Comparison of ENCODE assay signal across 28 cellular contexts in the genomic region with DNA sequence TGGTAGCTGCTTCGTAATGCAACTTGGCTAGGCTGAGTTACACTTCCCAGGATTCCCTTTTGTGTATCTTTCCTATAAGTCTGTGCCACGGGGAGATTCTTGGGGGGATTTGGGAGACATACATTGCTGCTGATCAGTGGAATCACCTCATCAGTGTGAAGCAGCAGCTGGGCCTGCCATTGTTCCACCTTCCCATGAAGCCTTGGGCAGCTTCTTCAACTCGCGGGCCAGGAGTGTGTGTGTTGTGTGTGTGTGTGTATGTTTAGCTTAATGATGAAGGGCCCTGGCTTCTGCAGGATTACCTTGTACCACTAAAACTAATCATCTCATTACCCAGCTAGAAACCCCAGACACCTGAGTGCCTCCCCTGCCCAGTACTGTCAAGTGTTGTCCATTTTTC. TPM values are rescaled to one million over a fixed set of nuclear protein-coding genes. Genes with fewer than 3 reads are reported as not detected.
DNase-seq lines count a peak whose midpoint lies in the region; ATAC-seq and TF ChIP-seq lines count a peak whose summit lies in the region.
"Had no signal": no experiment of that assay in that cellular context is flagged by ENCODE, and none has a peak within 500 bp of the region (broad histone marks: within the 10 kb centered on the region; RNA-seq: fewer than 3 reads in every experiment).

No MANE protein-coding gene starts in this region.

- H3K36me3 ChIP-seq in thyroid gland = no peaks in the 10 kb centered on the region
- no peaks in the 10 kb centered on the region for H3K36me3 ChIP-seq in heart left ventricle

- peak overlapping the region; percentile 12 for H3K27ac ChIP-seq in caudate nucleus (ENCODE audit: low read depth, low read length)
- no peak overlapping the region for H3K27ac ChIP-seq in thyroid gland
- H3K27ac ChIP-seq in heart left ventricle = peak overlapping the region in 1 of 12 donors; percentile 81
- H3K27ac ChIP-seq: 22Rv1, A549 had no signal

- H3K9me3 Mint-ChIP-seq in activated CD4-positive, alpha-beta T cell treated with anti-CD3 and anti-CD28 coated beads, Interleukin-2, amount 10 ng/mL, durations not matched to agents 24 days and 14 days = peaks cover 35% of the 10 kb centered on the region

- H3K9me3 ChIP-seq in thyroid gland (no peaks in the 10 kb centered on the region), heart left ventricle (peaks cover 0 to 24% (median 11%) of the 10 kb centered on the region in 12 donors)

- no peak overlapping the region for H3K27ac Mint-ChIP-seq in activated CD4-positive, alpha-beta T cell treated with anti-CD3 and anti-CD28 coated beads, Interleukin-2, amount 10 ng/mL, durations not matched to agents 24 days and 14 days
- H3K27ac Mint-ChIP-seq: B cell; CD4-positive, alpha-beta memory T cell; CD4-positive, CD25-positive, alpha-beta regulatory T cell had no signal

- 94 to 95% methylated on average over 4 of the region's 4 CpGs for WGBS in thyroid gland, 2 donors
- WGBS in heart left ventricle, 4 donors = 88 to 93% (median 89%) methylated on average over 4 of the region's 4 CpGs

- H3K27me3 Mint-ChIP-seq in activated CD4-positive, alpha-beta T cell treated with anti-CD3 and anti-CD28 coated beads, Interleukin-2, amount 10 ng/mL, durations not matched to agents 24 days and 14 days = peaks cover 22% of the 10 kb centered on the region

- no peaks in the 10 kb centered on the region for H3K36me3 Mint-ChIP-seq in activated CD4-positive, alpha-beta T cell treated with anti-CD3 and anti-CD28 coated beads, Interleukin-2, amount 10 ng/mL, durations not matched to agents 24 days and 14 days (ENCODE audit: low read depth)
- H3K36me3 Mint-ChIP-seq: CD4-positive, CD25-positive, alpha-beta regulatory T cell had no signal

- H3K4me3 ChIP-seq in thyroid gland (replicated peaks in 1 of 3) (no peak overlapping the region), heart left ventricle (no peak overlapping the region)
- H3K4me3 ChIP-seq: A549, GM12878 had no signal

- H3K4me3 Mint-ChIP-seq in activated CD4-positive, alpha-beta T cell treated with anti-CD3 and anti-CD28 coated beads, Interleukin-2, amount 10 ng/mL, durations not matched to agents 24 days and 14 days = no peak overlapping the region
- H3K4me3 Mint-ChIP-seq: B cell; CD4-positive, alpha-beta memory T cell; CD4-positive, CD25-positive, alpha-beta regulatory T cell had no signal

- DNase-seq in activated CD4-positive, alpha-beta T cell treated with anti-CD3 and anti-CD28 coated beads, Interleukin-2, amount 10 ng/mL, durations not matched to agents 24 days and 14 days = peak; percentile 31
- DNase-seq in activated CD4-positive, alpha-beta T cell treated with anti-CD3 and anti-CD28 coated beads, Interleukin-2, amount 50 U/mL, for 48 hours = no peak
- DNase-seq in caudate nucleus (lab: John Stamatoyannopoulos, UW) = no peak
- peak; percentile 21 for DNase-seq in islet precursor cell
- no peak for DNase-seq in thyroid gland
- no peak for DNase-seq in heart left ventricle
- DNase-seq in NCI-H2081 treated with DMSO at 0.1 percent for 48 hours (lab: John Stamatoyannopoulos, UW) = no peak
- DNase-seq: AML-193; C1 segment of cervical spinal cord; CD4-positive, alpha-beta memory T cell; CD4-positive, CD25-positive, alpha-beta regulatory T cell; CD8-positive, alpha-beta memory T cell; COR-L47; DMS 273 treated with DMSO at 0.1 percent for 48 hours; DMS153; DMS53; DMS79; DND-41; EL; GDM1 had no signal

- intact Hi-C loops in activated CD4-positive, alpha-beta T cell treated with anti-CD3 and anti-CD28 coated beads, Interleukin-2, amount 10 ng/mL, durations not matched to agents 24 days and 14 days (cut with micrococcal nuclease) = no loop called here
- intact Hi-C loops in thyroid gland (cut with DNase I) (no loop called here), heart left ventricle (cut with DNase I) (no loop called here)

- no peaks in the 10 kb centered on the region for H3K27me3 ChIP-seq in thyroid gland
- no peaks in the 10 kb centered on the region for H3K27me3 ChIP-seq in heart left ventricle

- TF ChIP-seq CTCF in thyroid gland (IDR thresholded peaks at IDR 0.05) (no peak), heart left ventricle (IDR thresholded peaks at IDR 0.05) (no peak)

- H3K4me1 Mint-ChIP-seq in activated CD4-positive, alpha-beta T cell treated with anti-CD3 and anti-CD28 coated beads, Interleukin-2, amount 10 ng/mL, durations not matched to agents 24 days and 14 days = peaks cover 13% of the 10 kb centered on the region

- TF ChIP-seq POLR2A in thyroid gland (IDR thresholded peaks at IDR 0.05) = no peak
- no peak for TF ChIP-seq POLR2A in heart left ventricle (IDR thresholded peaks at IDR 0.05)

- ATAC-seq in heart left ventricle = no peak
- ATAC-seq: A549 had no signal

- no peaks in the 10 kb centered on the region for H3K4me1 ChIP-seq in thyroid gland
- peaks cover 0 to 72% (median 12%) of the 10 kb centered on the region in 12 donors for H3K4me1 ChIP-seq in heart left ventricle
- H3K4me1 ChIP-seq: A549 had no signal

RNA-seq across cellular contexts. Expression of a gene that starts 33.3 kb away (rescaled TPM):
- total RNA-seq in activated CD4-positive, alpha-beta T cell treated with anti-CD3 and anti-CD28 coated beads, Interleukin-2, amount 10 ng/mL, durations not matched to agents 24 days and 14 days = not detected in 2 replicates
- total RNA-seq in thyroid gland (10 to 100 TPM in 3 of 4 donors, 1 to 10 TPM in 1; 3.4 to 29.5 (median 19.1) TPM), heart left ventricle (1 to 10 TPM; 1.1 to 9.5 (median 3.2) TPM)
- 1 to 10 TPM; 1.5 to 2.2 TPM for polyA plus RNA-seq in heart left ventricle
- total RNA-seq: CD8-positive, alpha-beta memory T cell had no signal
- polyA plus RNA-seq: CD4-positive, alpha-beta memory T cell; CD4-positive, CD25-positive, alpha-beta regulatory T cell; CD8-positive, alpha-beta memory T cell had no signal

RNA-seq across cellular contexts. Expression of a gene that starts 46.5 kb away (rescaled TPM):
- total RNA-seq in activated CD4-positive, alpha-beta T cell treated with anti-CD3 and anti-CD28 coated beads, Interleukin-2, amount 10 ng/mL, durations not matched to agents 24 days and 14 days = 0.05 TPM in 1 of 2 replicates, not detected in the other
- 1 to 10 TPM; 1.0 to 3.5 (median 1.2) TPM for total RNA-seq in thyroid gland
- total RNA-seq in heart left ventricle = 10 to 100 TPM in 1 of 9 donors, 1 to 10 TPM in 5, under 1 TPM in 3; 0.56 to 19.8 (median 1.1) TPM
- polyA plus RNA-seq in heart left ventricle = under 1 TPM; 0.46 to 0.78 TPM
- total RNA-seq: A172, Daoy, G401 had no signal
- polyA plus RNA-seq: A549; BJ; CD8-positive, alpha-beta memory T cell had no signal

Comparison
In these comparisons a context has a peak if more than half of its experiments do, and no peak if none do; other contexts are left out.
1. DNase-seq: peak in activated CD4-positive, alpha-beta T cell treated with anti-CD3 and anti-CD28 coated beads, Interleukin-2, amount 10 ng/mL, durations not matched to agents 24 days and 14 days (single experiment) and islet precursor cell (single experiment); none in activated CD4-positive, alpha-beta T cell treated with anti-CD3 and anti-CD28 coated beads, Interleukin-2, amount 50 U/mL, for 48 hours (0 of 2), caudate nucleus (0 of 61), thyroid gland (0 of 2), heart left ventricle (0 of 5) and NCI-H2081 treated with DMSO at 0.1 percent for 48 hours (single experiment).